11 cellular contexts compared by ENCODE assay signal in genomic region chr2:124092685-124093084, GRCh38.
"Had no signal": no experiment of that assay in that cellular context is flagged by ENCODE, and none has a peak within 500 bp of the region (broad histone marks: within the 10 kb centered on the region; RNA-seq: fewer than 3 reads in every experiment).

No MANE protein-coding gene starts in this region.

- H3K27ac ChIP-seq: GM23248, KMS-11 had no signal

- H3K4me3 ChIP-seq: GM23248, HAP-1 had no signal

- H3K4me2 ChIP-seq: KMS-11 had no signal

- H3K9ac ChIP-seq: GM23248, KMS-11 had no signal

- H3K36me3 ChIP-seq: HAP-1 had no signal

- H2AFZ ChIP-seq: GM23248 had no signal

- DNase-seq: GM23248, GOT3, H7, HFFc6, IMR-90, Karpas-422, KBM-7 had no signal

- FAIRE-seq: HTR-8/SVneo had no signal

- H3K4me1 ChIP-seq: HAP-1 had no signal

- ATAC-seq: HCT116 had no signal

- H3K9me3 ChIP-seq: HAP-1 had no signal
